ENCODE assay signal across 17 cellular contexts in the genomic region with DNA sequence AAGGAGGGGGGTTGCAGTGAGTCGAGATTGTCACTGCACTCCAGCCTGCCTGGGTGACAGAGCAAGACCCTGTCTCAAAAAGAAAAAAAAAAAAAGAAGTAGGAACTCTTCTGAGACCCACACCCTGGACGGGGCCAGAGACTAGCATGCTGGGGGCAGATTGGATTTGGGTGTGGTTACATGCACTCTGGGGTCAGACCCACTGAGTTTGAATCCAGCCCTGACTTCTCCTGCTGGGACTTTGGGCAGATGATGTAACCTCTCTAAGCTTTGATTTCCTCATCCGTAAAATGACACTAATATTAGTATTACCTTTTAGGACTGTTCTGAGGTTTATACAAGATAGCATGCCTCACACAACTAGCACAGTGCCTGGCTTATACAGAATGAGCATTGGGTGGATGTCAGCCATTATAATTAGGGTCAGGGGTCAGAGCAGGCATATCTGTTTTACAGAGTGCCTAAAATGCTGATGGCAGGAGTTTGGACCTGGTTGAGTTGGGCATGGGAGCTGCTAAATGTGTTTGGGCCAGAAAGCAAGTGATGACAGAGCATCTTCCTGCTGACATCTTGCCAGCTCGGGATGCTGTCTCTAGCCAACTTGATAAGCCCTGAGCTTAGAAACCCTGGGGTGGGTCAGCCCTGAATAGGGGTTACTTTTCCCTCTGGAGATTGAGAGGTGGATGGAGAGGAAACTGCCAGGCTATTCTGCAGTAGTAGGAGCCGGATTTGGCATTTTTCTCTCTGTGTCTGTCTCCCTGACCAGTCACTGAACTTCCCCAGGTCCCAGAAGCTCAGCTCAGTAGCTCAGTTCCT. TPM values are rescaled to one million over a fixed set of nuclear protein-coding genes. Genes with fewer than 3 reads are reported as not detected.
A peak's percentile ranks its signal among the peaks of the same experiment; 100 is the strongest.
DNase-seq lines count a peak whose midpoint lies in the region; ATAC-seq and TF ChIP-seq lines count a peak whose summit lies in the region.
"Had no signal": no experiment of that assay in that cellular context is flagged by ENCODE, and none has a peak within 500 bp of the region (broad histone marks: within the 10 kb centered on the region; RNA-seq: fewer than 3 reads in every experiment).

No MANE protein-coding gene starts in this region.

- no peak overlapping the region for H2AK5ac ChIP-seq in mesendoderm (ENCODE audit: low read length)

- H4K20me1 ChIP-seq in GM23338 (replicated peaks; ENCODE audit: insufficient read depth), result no peaks in the 10 kb centered on the region
- H4K20me1 ChIP-seq in SK-N-SH (ENCODE audit: insufficient read depth), result no peaks in the 10 kb centered on the region

- CTCF ChIA-PET in SK-N-SH (lab: Yijun Ruan, JAX), result interaction anchor here (0.8 to 1.3 kb wide), 4 partner anchors 12 to 77 kb away, joined by 3 read pairs; a partner anchor contains a TSS

- H3K23ac ChIP-seq in mesendoderm (ENCODE audit: low read length), result no peak overlapping the region

- H3K9ac ChIP-seq in mesendoderm (ENCODE audit: low read length) (no peak overlapping the region), SK-N-SH (no peak overlapping the region)

- H4K5ac ChIP-seq in mesendoderm (ENCODE audit: low read length), result no peak overlapping the region

- no peak overlapping the region for H3K4me3 Mint-ChIP-seq in GM23338
- H3K4me3 Mint-ChIP-seq: CD4-positive, alpha-beta T cell had no signal

- H3K4me1 ChIP-seq in GM23338 (ENCODE audit: insufficient read depth) (peaks cover 15% of the 10 kb centered on the region), lower lobe of right lung (peaks cover 75% of the 10 kb centered on the region), mesendoderm (ENCODE audit: control insufficient read depth, low read depth, low read length) (peaks cover 11% of the 10 kb centered on the region), SK-N-SH (ENCODE audit: control insufficient read depth in 1 of 2, insufficient read depth in 2 of 2, low read depth in 1 of 2, low read length in 1 of 2) (peaks cover 10 to 14% of the 10 kb centered on the region in 2 experiments; a peak in 2 of 4 replicates)

- H3F3A ChIP-seq in GM23338 (replicated peaks; ENCODE audit: low read depth), result no peaks in the 10 kb centered on the region
- H3F3A ChIP-seq in SK-N-SH (replicated peaks; ENCODE audit: insufficient read depth), result peaks cover under 1% of the 10 kb centered on the region

- no CpG with 5 or more reads among the region's 5 CpGs for WGBS in mesendoderm (ENCODE audit: extremely low coverage, insufficient coverage, low lambda C conversion rate)
- WGBS in SK-N-SH (ENCODE audit: low lambda C conversion rate), result 92% methylated on average over 5 of the region's 5 CpGs

- no peak overlapping the region for H3K4me2 ChIP-seq in GM23338
- no peak overlapping the region for H3K4me2 ChIP-seq in mesendoderm (ENCODE audit: low read length)
- H3K4me2 ChIP-seq in SK-N-SH, result no peak overlapping the region

- H3K4me1 Mint-ChIP-seq in GM23338, result peaks cover 46% of the 10 kb centered on the region

- peaks cover 9% of the 10 kb centered on the region for H3K27me3 Mint-ChIP-seq in GM23338 (ENCODE audit: insufficient read depth, low read depth, poor library complexity)
- H3K27me3 Mint-ChIP-seq: CD4-positive, alpha-beta T cell had no signal

- H3K4me3 ChIP-seq in GM23338, result no peak overlapping the region
- no peak overlapping the region for H3K4me3 ChIP-seq in coronary artery
- no peak overlapping the region for H3K4me3 ChIP-seq in lower lobe of right lung
- no peak overlapping the region for H3K4me3 ChIP-seq in mesendoderm (ENCODE audit: low read length)
- no peak overlapping the region for H3K4me3 ChIP-seq in SK-N-SH (ENCODE audit: low read depth in 2 of 2, low read length in 1 of 2)

- H3K27me3 ChIP-seq in GM23338 (ENCODE audit: insufficient read depth), result no peaks in the 10 kb centered on the region
- H3K27me3 ChIP-seq in lower lobe of right lung (ENCODE audit: low read depth), result no peaks in the 10 kb centered on the region
- H3K27me3 ChIP-seq in mesendoderm (ENCODE audit: insufficient read depth, low read length, poor library complexity), result no peaks in the 10 kb centered on the region
- H3K27me3 ChIP-seq in SK-N-SH (ENCODE audit: insufficient read depth), result no peaks in the 10 kb centered on the region

- H3K79me2 ChIP-seq in GM23338 (replicated peaks; ENCODE audit: insufficient read depth) (no peaks in the 10 kb centered on the region), mesendoderm (ENCODE audit: control insufficient read depth, insufficient read depth, low read length) (no peaks in the 10 kb centered on the region), SK-N-SH (ENCODE audit: insufficient read depth) (no peaks in the 10 kb centered on the region)

- no peaks in the 10 kb centered on the region for H3K9me3 ChIP-seq in lower lobe of right lung
- H3K9me3 ChIP-seq in SK-N-SH, result no peaks in the 10 kb centered on the region

- H2AFZ ChIP-seq in GM23338, result no peak overlapping the region
- H2AFZ ChIP-seq in SK-N-SH (ENCODE audit: low read depth), result no peak overlapping the region

- H2BK15ac ChIP-seq in mesendoderm (replicated peaks; ENCODE audit: low read depth), result no peak overlapping the region

- no peak overlapping the region for H3K18ac ChIP-seq in mesendoderm (ENCODE audit: low read length)

- intact Hi-C loops in lower lobe of right lung (cut with DNase I), result no loop called here

- H3K9me3 Mint-ChIP-seq in GM23338, result no peaks in the 10 kb centered on the region
- H3K9me3 Mint-ChIP-seq: CD4-positive, alpha-beta T cell had no signal

- no peak overlapping the region for H4K8ac ChIP-seq in mesendoderm (ENCODE audit: low read depth, low read length)

- H3K36me3 Mint-ChIP-seq in GM23338 (ENCODE audit: low read depth), result peaks cover 24% of the 10 kb centered on the region

- H3K36me3 ChIP-seq in GM23338 (ENCODE audit: insufficient read depth) (no peaks in the 10 kb centered on the region; the same call in 1 of the 2 replicates), lower lobe of right lung (peaks cover 50% of the 10 kb centered on the region), mesendoderm (ENCODE audit: control insufficient read depth, insufficient read depth, low read length) (no peaks in the 10 kb centered on the region), SK-N-SH (replicated peaks in 1 of 2; ENCODE audit: control insufficient read depth in 1 of 2, insufficient read depth in 2 of 2, low read length in 1 of 2) (peaks cover 0 to 2% of the 10 kb centered on the region in 2 experiments)

- no peak for TF ChIP-seq RAD21 in SK-N-SH (IDR thresholded peaks at IDR 0.05; ENCODE audit: low read length)

- ATAC-seq in GM23338 (no peak), lower lobe of right lung (no peak)
- ATAC-seq: PC-3 had no signal

- TF ChIP-seq CTCF in GM23338 (conservative IDR thresholded peaks at IDR 0.05; ENCODE audit: low read depth in 2 of 2), result no peak
- no peak for TF ChIP-seq CTCF in coronary artery (IDR thresholded peaks at IDR 0.05)
- TF ChIP-seq CTCF in lower lobe of right lung (IDR thresholded peaks at IDR 0.05), result no peak
- no peak for TF ChIP-seq CTCF in SK-N-SH (IDR thresholded peaks at IDR 0.05)

- DNase-seq in GM23338 (ENCODE audit: low spot score) (no peak), coronary artery (ENCODE audit: low spot score) (no peak), lower lobe of right lung (no peak), substantia nigra (lab: John Stamatoyannopoulos, UW) (peak in 2 of 49 donors; percentile 24 to 69), mesendoderm (no peak), NAMALWA (ENCODE audit: low spot score) (no peak), SK-N-SH (no peak), NCI-H1694 treated with DMSO at 0.1 percent for 48 hours (lab: John Stamatoyannopoulos, UW) (no peak)
- DNase-seq: activated CD4-positive, alpha-beta T cell treated with anti-CD3 and anti-CD28 coated beads, Interleukin-2, amount 50 U/mL, for 4 hours; activated naive CD4-positive, alpha-beta T cell treated with Interleukin-2 at 50 U/mL for 16 hours; CD4-positive, alpha-beta T cell; mammary epithelial cell; NCI-H345; PC-3; stimulated activated CD4-positive, alpha-beta T cell treated with anti-CD3 and anti-CD28 coated beads, Interleukin-4, amount 100 ng/mL, for 1 hour; stimulated activated naive CD4-positive, alpha-beta T cell; T-helper 2 cell had no signal

- no peaks in the 10 kb centered on the region for H3K9me2 ChIP-seq in GM23338 (ENCODE audit: insufficient read depth)
- no peaks in the 10 kb centered on the region for H3K9me2 ChIP-seq in SK-N-SH

- no peak overlapping the region for H3K4ac ChIP-seq in mesendoderm (ENCODE audit: low read depth, low read length)

- no peaks in the 10 kb centered on the region for H3K79me1 ChIP-seq in mesendoderm (ENCODE audit: low read length)

- POLR2A ChIA-PET in SK-N-SH (lab: Yijun Ruan, JAX), result no interaction called here

- H3K56ac ChIP-seq in mesendoderm (ENCODE audit: low read length), result no peak overlapping the region

- no peak overlapping the region for H2BK5ac ChIP-seq in mesendoderm (ENCODE audit: low read length)

- no peak overlapping the region for H2BK120ac ChIP-seq in mesendoderm (ENCODE audit: low read depth, low read length)

- peak overlapping the region; percentile 43; the same call in 1 of the 2 replicates for H3K27ac Mint-ChIP-seq in GM23338
- H3K27ac Mint-ChIP-seq: CD4-positive, alpha-beta T cell had no signal

- TF ChIP-seq EP300 in SK-N-SH (IDR thresholded peaks at IDR 0.05; ENCODE audit: borderline replicate concordance in 1 of 2, low read depth in 1 of 2, low read length in 1 of 2), result no peak

- H3K27ac ChIP-seq in GM23338 (ENCODE audit: low read depth), result no peak overlapping the region
- H3K27ac ChIP-seq in coronary artery, result peak overlapping the region; percentile 85
- peak overlapping the region; percentile 67 for H3K27ac ChIP-seq in lower lobe of right lung
- H3K27ac ChIP-seq in substantia nigra (ENCODE audit: low read depth, low read length, poor library complexity, severe bottlenecking), result peak overlapping the region; percentile 31
- H3K27ac ChIP-seq in mesendoderm (ENCODE audit: low read depth, low read length), result no peak overlapping the region
- no peak overlapping the region for H3K27ac ChIP-seq in SK-N-SH (ENCODE audit: low read depth in 2 of 2, low read length in 1 of 2)

RNA-seq across cellular contexts. Expression of a gene that starts 15.5 kb away (rescaled TPM):
- total RNA-seq in GM23338 (2014; rRNA removed; shearing (Covaris generic)), result 12.2 and 14.4 TPM in 2 replicates
- polyA plus RNA-seq in GM23338 (2016; fragmentation: Nextera tagmentation; extraction: Ambion mirVana) (11.2 and 16.2 TPM in 2 replicates), SK-N-SH (2012; rRNA removed) (10.3 and 15.7 TPM in 2 replicates)
- 68.1 TPM for total RNA-seq in lower lobe of right lung
- 6.1 TPM for polyA plus RNA-seq in mesendoderm (2013, experiment 1 of 2)
- polyA plus RNA-seq in mesendoderm (2013, experiment 2 of 2), result 7.0 TPM
- polyA plus RNA-seq in SK-N-SH (2012; cell fraction: cytosol; rRNA removed), result 7.0 and 10.7 TPM in 2 replicates
- polyA plus RNA-seq in SK-N-SH (2012; cell fraction: nucleus; rRNA removed), result 57.8 and 62.3 TPM in 2 replicates

RNA-seq across cellular contexts. Expression of a gene that starts 51.2 kb away (rescaled TPM):
- 33.0 and 40.4 TPM in 2 replicates for total RNA-seq in GM23338 (2014; rRNA removed; shearing (Covaris generic))
- polyA plus RNA-seq in GM23338 (2016; fragmentation: Nextera tagmentation; extraction: Ambion mirVana) (20.0 and 21.4 TPM in 2 replicates), SK-N-SH (2012; rRNA removed) (18.7 and 21.1 TPM in 2 replicates)
- total RNA-seq in lower lobe of right lung, result 14.2 TPM
- polyA plus RNA-seq in mesendoderm (2013, experiment 1 of 2), result 18.4 TPM
- polyA plus RNA-seq in mesendoderm (2013, experiment 2 of 2), result 18.4 TPM
- 12.7 and 19.1 TPM in 2 replicates for polyA plus RNA-seq in SK-N-SH (2012; cell fraction: cytosol; rRNA removed)
- 13.0 and 15.6 TPM in 2 replicates for polyA plus RNA-seq in SK-N-SH (2012; cell fraction: nucleus; rRNA removed)

RNA-seq across cellular contexts. Expression of a gene that starts 51.5 kb away (rescaled TPM):
- total RNA-seq in GM23338 (2014; rRNA removed; shearing (Covaris generic)), result 79.6 and 84.1 TPM in 2 replicates
- polyA plus RNA-seq in GM23338 (2016; fragmentation: Nextera tagmentation; extraction: Ambion mirVana), result 89.4 and 89.5 TPM in 2 replicates
- total RNA-seq in lower lobe of right lung, result 54.9 TPM
- 78.4 TPM for polyA plus RNA-seq in mesendoderm (2013, experiment 1 of 2)
- polyA plus RNA-seq in mesendoderm (2013, experiment 2 of 2), result 78.6 TPM
- 56.5 and 69.9 TPM in 2 replicates for polyA plus RNA-seq in SK-N-SH (2012; rRNA removed)
- 43.6 and 43.8 TPM in 2 replicates for polyA plus RNA-seq in SK-N-SH (2012; cell fraction: cytosol; rRNA removed)
- 113 and 236 TPM in 2 replicates for polyA plus RNA-seq in SK-N-SH (2012; cell fraction: nucleus; rRNA removed)

Comparison
In these comparisons a context has a peak if more than half of its experiments do, and no peak if none do; other contexts are left out.
1. H3K27ac ChIP-seq: peak in coronary artery (2 of 2), lower lobe of right lung (single experiment) and substantia nigra (single experiment); none in GM23338 (single experiment), mesendoderm (single experiment) and SK-N-SH (0 of 2).